ENCODE assay signal across 1 cellular context in the genomic region with DNA sequence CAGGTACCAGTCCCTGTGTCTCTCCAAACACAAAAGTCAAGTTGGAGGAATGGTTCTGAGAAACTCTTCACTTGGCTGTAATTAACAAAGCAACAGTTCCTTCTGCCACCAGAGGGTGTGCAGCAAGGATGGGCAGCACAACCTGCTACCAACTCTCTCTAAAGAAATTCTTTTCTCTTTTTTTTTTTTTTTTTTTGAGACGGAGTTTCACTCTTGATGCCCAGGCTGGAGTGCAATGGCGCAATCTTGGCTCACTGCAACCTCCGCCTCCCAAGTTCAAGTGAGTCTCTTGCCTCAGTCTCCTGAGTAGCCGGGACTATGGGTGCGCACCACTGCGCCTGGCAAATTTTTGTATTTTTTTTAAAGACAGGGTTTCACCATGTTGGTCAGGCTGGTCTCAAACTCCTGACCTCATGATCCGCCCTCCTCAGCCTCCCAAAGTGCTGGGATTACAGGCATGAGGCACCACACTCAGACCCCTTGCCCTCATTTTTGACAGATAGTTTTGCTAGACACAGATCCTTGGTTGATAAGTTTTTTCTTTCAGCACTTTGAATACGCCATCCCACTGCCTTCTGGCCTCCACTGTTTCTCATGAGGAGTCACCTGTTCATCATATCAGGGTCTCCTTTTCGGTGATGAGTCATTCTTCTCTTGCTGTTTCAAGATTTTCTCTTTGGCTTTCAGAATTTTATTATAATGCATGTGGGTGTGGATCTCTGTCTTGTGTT.
TF ChIP-seq lines count a peak whose summit lies in the region.

No MANE protein-coding gene starts in this region.

TF ChIP-seq in SK-N-SH, 30 proteins besides CTCF, POLR2A, EP300 and RAD21 (continued from another document):
- TF ChIP-seq, protein P1, sequence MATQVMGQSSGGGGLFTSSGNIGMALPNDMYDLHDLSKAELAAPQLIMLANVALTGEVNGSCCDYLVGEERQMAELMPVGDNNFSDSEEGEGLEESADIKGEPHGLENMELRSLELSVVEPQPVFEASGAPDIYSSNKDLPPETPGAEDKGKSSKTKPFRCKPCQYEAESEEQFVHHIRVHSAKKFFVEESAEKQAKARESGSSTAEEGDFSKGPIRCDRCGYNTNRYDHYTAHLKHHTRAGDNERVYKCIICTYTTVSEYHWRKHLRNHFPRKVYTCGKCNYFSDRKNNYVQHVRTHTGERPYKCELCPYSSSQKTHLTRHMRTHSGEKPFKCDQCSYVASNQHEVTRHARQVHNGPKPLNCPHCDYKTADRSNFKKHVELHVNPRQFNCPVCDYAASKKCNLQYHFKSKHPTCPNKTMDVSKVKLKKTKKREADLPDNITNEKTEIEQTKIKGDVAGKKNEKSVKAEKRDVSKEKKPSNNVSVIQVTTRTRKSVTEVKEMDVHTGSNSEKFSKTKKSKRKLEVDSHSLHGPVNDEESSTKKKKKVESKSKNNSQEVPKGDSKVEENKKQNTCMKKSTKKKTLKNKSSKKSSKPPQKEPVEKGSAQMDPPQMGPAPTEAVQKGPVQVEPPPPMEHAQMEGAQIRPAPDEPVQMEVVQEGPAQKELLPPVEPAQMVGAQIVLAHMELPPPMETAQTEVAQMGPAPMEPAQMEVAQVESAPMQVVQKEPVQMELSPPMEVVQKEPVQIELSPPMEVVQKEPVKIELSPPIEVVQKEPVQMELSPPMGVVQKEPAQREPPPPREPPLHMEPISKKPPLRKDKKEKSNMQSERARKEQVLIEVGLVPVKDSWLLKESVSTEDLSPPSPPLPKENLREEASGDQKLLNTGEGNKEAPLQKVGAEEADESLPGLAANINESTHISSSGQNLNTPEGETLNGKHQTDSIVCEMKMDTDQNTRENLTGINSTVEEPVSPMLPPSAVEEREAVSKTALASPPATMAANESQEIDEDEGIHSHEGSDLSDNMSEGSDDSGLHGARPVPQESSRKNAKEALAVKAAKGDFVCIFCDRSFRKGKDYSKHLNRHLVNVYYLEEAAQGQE (IDR thresholded peaks at IDR 0.05; ENCODE audit: low read depth, low read length) = no peak
- TF ChIP-seq, protein P2, sequence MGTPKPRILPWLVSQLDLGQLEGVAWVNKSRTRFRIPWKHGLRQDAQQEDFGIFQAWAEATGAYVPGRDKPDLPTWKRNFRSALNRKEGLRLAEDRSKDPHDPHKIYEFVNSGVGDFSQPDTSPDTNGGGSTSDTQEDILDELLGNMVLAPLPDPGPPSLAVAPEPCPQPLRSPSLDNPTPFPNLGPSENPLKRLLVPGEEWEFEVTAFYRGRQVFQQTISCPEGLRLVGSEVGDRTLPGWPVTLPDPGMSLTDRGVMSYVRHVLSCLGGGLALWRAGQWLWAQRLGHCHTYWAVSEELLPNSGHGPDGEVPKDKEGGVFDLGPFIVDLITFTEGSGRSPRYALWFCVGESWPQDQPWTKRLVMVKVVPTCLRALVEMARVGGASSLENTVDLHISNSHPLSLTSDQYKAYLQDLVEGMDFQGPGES (IDR thresholded peaks at IDR 0.05; ENCODE audit: low read depth, low read length) = no peak
- no peak for TF ChIP-seq FOSL2 (IDR thresholded peaks at IDR 0.05; ENCODE audit: borderline replicate concordance, low read depth)
- TF ChIP-seq RXRA (IDR thresholded peaks at IDR 0.05; ENCODE audit: borderline replicate concordance, low read depth) = no peak
- TF ChIP-seq GATA2 (CRISPR knock-in tag; IDR thresholded peaks at IDR 0.05) = no peak
